In the genomic region with DNA sequence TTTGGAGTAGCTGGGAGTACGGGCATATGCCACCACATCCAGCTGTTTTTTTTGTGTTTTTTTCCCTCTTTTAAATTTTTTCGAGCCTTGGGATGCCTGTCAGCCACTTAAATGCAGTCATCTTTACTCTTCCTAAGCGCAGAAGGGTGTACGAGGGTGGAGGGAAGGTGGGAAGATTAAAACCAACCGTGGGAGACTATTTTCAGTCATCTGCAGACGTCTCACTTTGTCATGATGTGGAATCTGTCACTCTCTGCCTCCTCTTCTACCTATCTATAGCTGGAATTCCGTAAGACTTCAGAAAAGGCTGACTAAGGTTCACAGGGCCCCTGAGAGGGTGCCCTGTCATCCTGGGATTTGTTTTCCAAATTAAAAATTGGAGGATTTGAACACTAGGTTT, we compare ENCODE assay signal across 25 cellular contexts.
DNase-seq lines count a peak whose midpoint lies in the region; ATAC-seq, FAIRE-seq and TF ChIP-seq lines count a peak whose summit lies in the region.
"Had no signal": no experiment of that assay in that cellular context is flagged by ENCODE, and none has a peak within 500 bp of the region (broad histone marks: within the 10 kb centered on the region; RNA-seq: fewer than 3 reads in every experiment).

No MANE protein-coding gene starts in this region.

- H3K4me3 ChIP-seq in cardiac muscle cell (no peak overlapping the region), coronary artery (no peak overlapping the region), prostate gland (no peak overlapping the region), transverse colon (no peak overlapping the region)
- H3K4me3 ChIP-seq: left lung, MG63 had no signal

- 87% methylated on average over 7 of the region's 7 CpGs for WGBS in prostate gland
- WGBS in transverse colon (ENCODE audit: low coverage in 1 of 2), 2 donors: 82 to 83% methylated on average over 3 to 7 of the region's 7 CpGs

- peaks cover 91% of the 10 kb centered on the region for H3K4me1 ChIP-seq in cardiac muscle cell (ENCODE audit: low read depth)
- H3K4me1 ChIP-seq in prostate gland (replicated peaks): peaks cover 7% of the 10 kb centered on the region
- peaks cover 17 to 37% (median 23%) of the 10 kb centered on the region in 4 donors for H3K4me1 ChIP-seq in transverse colon

- TF ChIP-seq EP300 in transverse colon (IDR thresholded peaks at IDR 0.05; ENCODE audit: low read depth): no peak

- DNase-seq in cardiac muscle cell (ENCODE audit: low read depth in 1 of 2, low spot score in 1 of 2) (no peak), left ventricle myocardium superior (no peak), coronary artery (ENCODE audit: low spot score) (no peak), prostate gland (ENCODE audit: low spot score) (no peak), transverse colon (no peak), D721Med (ENCODE audit: insufficient read length, low spot score) (no peak), NCI-H2081 treated with DMSO at 0.1 percent for 48 hours (lab: John Stamatoyannopoulos, UW) (no peak)
- DNase-seq: activated CD4-positive, CD25-positive, alpha-beta regulatory T cell; activated gamma-delta T cell treated with Interleukin-2 at 50 U/mL for 16 hours; activated naive CD8-positive, alpha-beta T cell treated with anti-CD3 and anti-CD28 coated beads, Interleukin-2, amount 10 ng/mL, durations not matched to agents 7 days and 5 days; activated T-cell treated with anti-CD3 and anti-CD28 coated beads, Interleukin-2, amount 50 U/mL, for 4 hours; DMS79; KG1; left lung; MG63; NCI-H1105; NCI-H1930; NCI-H510A treated with DMSO at 0.1 percent for 48 hours; posterior cingulate gyrus had no signal

- no peak for FAIRE-seq in D721Med (lab: Jason Lieb, UNC)
- FAIRE-seq: endometrium, G401.6 had no signal

- TF ChIP-seq POLR2A in prostate gland (IDR thresholded peaks at IDR 0.05): no peak
- TF ChIP-seq POLR2A in transverse colon (IDR thresholded peaks at IDR 0.05): no peak

- H3K36me3 ChIP-seq in cardiac muscle cell: no peaks in the 10 kb centered on the region
- no peaks in the 10 kb centered on the region for H3K36me3 ChIP-seq in prostate gland
- H3K36me3 ChIP-seq in transverse colon: no peaks in the 10 kb centered on the region
- H3K36me3 ChIP-seq: left lung, MG63 had no signal

- in situ Hi-C loops in transverse colon (cut with MboI; ENCODE audit: low pct_ligation_motif_present in 1 of 4, low pct_unique_long_range_greater_than_20kb in 1 of 4, low sequenced_read_pairs in 3 of 4): no loop called here

- H3K27ac ChIP-seq in cardiac muscle cell (peak overlapping the region; percentile 89), coronary artery (peak overlapping the region; percentile 41 to 86), prostate gland (peak overlapping the region; percentile 32 to 73), transverse colon (peak overlapping the region; percentile 80 to 90 (median 84))
- H3K27ac ChIP-seq: left lung, RWPE1 had no signal

- H3K27me3 ChIP-seq in cardiac muscle cell: no peaks in the 10 kb centered on the region
- no peaks in the 10 kb centered on the region for H3K27me3 ChIP-seq in prostate gland (replicated peaks; ENCODE audit: insufficient read depth)
- H3K27me3 ChIP-seq in transverse colon: no peaks in the 10 kb centered on the region
- H3K27me3 ChIP-seq: left lung, MG63 had no signal

- TF ChIP-seq CTCF in cardiac muscle cell (IDR thresholded peaks at IDR 0.05; ENCODE audit: low read depth, low read length) (no peak), coronary artery (IDR thresholded peaks at IDR 0.05) (no peak), prostate gland (IDR thresholded peaks at IDR 0.05) (no peak), transverse colon (IDR thresholded peaks at IDR 0.05) (no peak), D721Med (IDR thresholded peaks at IDR 0.05; ENCODE audit: insufficient read depth, missing control alignments) (no peak)

- intact Hi-C loops in left ventricle myocardium superior (cut with micrococcal nuclease) (no loop called here), prostate gland (cut with DNase I) (no loop called here), transverse colon (cut with DNase I; ENCODE audit: low total_unique reads) (loop anchor here (5.0 kb wide), 1 partner anchor 105 kb away; a partner anchor contains a TSS)

- ATAC-seq in left ventricle myocardium superior (no peak), GM21526 (IDR thresholded peaks at IDR 0.05; ENCODE audit: low FRiP score, unreplicated experiment) (no peak)
- ATAC-seq: left lung; SK-N-SH treated with all-trans-retinoic acid at 6 μM for 48 hours; stimulated activated memory B cell treated with anti-CD40 and anti-IgM and Interleukin-4, amounts not matched to agents 10 μg/mL and 1 μg/mL and 100 μg/mL, for 72 hours had no signal

- no peaks in the 10 kb centered on the region for H3K9me3 ChIP-seq in cardiac muscle cell (ENCODE audit: low read depth)
- H3K9me3 ChIP-seq in prostate gland: no peaks in the 10 kb centered on the region
- H3K9me3 ChIP-seq in transverse colon: no peaks in the 10 kb centered on the region
- H3K9me3 ChIP-seq: left lung, MG63 had no signal
